In genomic region chr6:1415416-1416063, GRCh38 we compare ENCODE assay signal across 26 cellular contexts. TPM values are rescaled to one million over a fixed set of nuclear protein-coding genes. Genes with fewer than 3 reads are reported as not detected.
"Had no signal": no experiment of that assay in that cellular context is flagged by ENCODE, and none has a peak within 500 bp of the region (broad histone marks: within the 10 kb centered on the region; RNA-seq: fewer than 3 reads in every experiment).

No MANE protein-coding gene starts in this region.

- H3K4me3 Mint-ChIP-seq: dendritic cell treated with granulocyte-macrophage colony-stimulating factor and Interleukin-4, amounts not matched to agents 40 ng/mL and 50 ng/mL, for 4 days; effector memory CD8-positive, alpha-beta T cell; natural killer cell treated with Interleukin-12 subunit alpha and Interleukin-12 subunit beta and Interleukin-15 and Interleukin-18, amount 100 ng/mL, for 72 hours; neural progenitor cell; stimulated activated effector memory CD8-positive, alpha-beta T cell treated with anti-CD3 and anti-CD28 coated beads, Interleukin-12 subunit alpha, Interleukin-12 subunit beta, amount 100 ng/mL, for 72 hours; type B pancreatic cell had no signal

- H3K27ac Mint-ChIP-seq: dendritic cell treated with granulocyte-macrophage colony-stimulating factor and Interleukin-4, amounts not matched to agents 40 ng/mL and 50 ng/mL, for 4 days; effector memory CD8-positive, alpha-beta T cell; natural killer cell treated with Interleukin-12 subunit alpha and Interleukin-12 subunit beta and Interleukin-15 and Interleukin-18, amount 100 ng/mL, for 72 hours; neural progenitor cell; progenitor cell of endocrine pancreas; stimulated activated effector memory CD8-positive, alpha-beta T cell treated with anti-CD3 and anti-CD28 coated beads, Interleukin-12 subunit alpha, Interleukin-12 subunit beta, amount 100 ng/mL, for 72 hours; type B pancreatic cell had no signal

- H2AFZ ChIP-seq: neural progenitor cell had no signal

- H3K4me1 Mint-ChIP-seq: stimulated activated effector memory CD8-positive, alpha-beta T cell treated with anti-CD3 and anti-CD28 coated beads, Interleukin-12 subunit alpha, Interleukin-12 subunit beta, amount 100 ng/mL, for 72 hours had no signal

- DNase-seq: effector memory CD8-positive, alpha-beta T cell; foreskin melanocyte; hippocampal formation; left colon; left ventricle myocardium superior; mesenchymal stem cell; midbrain; occipital lobe; pancreas; right cardiac atrium; stimulated activated CD4-positive, alpha-beta T cell treated with anti-CD3 and anti-CD28 coated beads, Interleukin-4, amount 100 ng/mL, for 1 hour; stimulated activated CD8-positive, alpha-beta memory T cell treated with anti-CD3 and anti-CD28 coated beads, Interleukin-4, amount 100 ng/mL, for 48 hours; stimulated activated naive CD8-positive, alpha-beta T cell treated with anti-CD3 and anti-CD28 coated beads, Interleukin-15, Interleukin-2, amounts not matched to agents 100 U/mL and 50 U/mL, for 24 hours; thyroid gland had no signal

- H3K27ac ChIP-seq: epithelial cell of prostate, esophagus muscularis mucosa, neural progenitor cell, pancreas, suprapubic skin, thyroid gland had no signal

- ATAC-seq: effector memory CD8-positive, alpha-beta T cell; left colon; left ventricle myocardium superior; pancreas; right cardiac atrium; stimulated activated effector memory CD8-positive, alpha-beta T cell treated with anti-CD3 and anti-CD28 coated beads, Interleukin-12 subunit alpha, Interleukin-12 subunit beta, amount 100 ng/mL, for 72 hours; stimulated activated naive CD8-positive, alpha-beta T cell treated with anti-CD3 and anti-CD28 coated beads, Interleukin-15, Interleukin-2, amounts not matched to agents 100 U/mL and 50 U/mL, for 24 hours had no signal

- H3K9me3 ChIP-seq: esophagus muscularis mucosa, pancreas, suprapubic skin, thyroid gland had no signal

- H3K9me3 Mint-ChIP-seq: dendritic cell treated with granulocyte-macrophage colony-stimulating factor and Interleukin-4, amounts not matched to agents 40 ng/mL and 50 ng/mL, for 4 days; effector memory CD8-positive, alpha-beta T cell; natural killer cell treated with Interleukin-12 subunit alpha and Interleukin-12 subunit beta and Interleukin-15 and Interleukin-18, amount 100 ng/mL, for 72 hours; stimulated activated effector memory CD8-positive, alpha-beta T cell treated with anti-CD3 and anti-CD28 coated beads, Interleukin-12 subunit alpha, Interleukin-12 subunit beta, amount 100 ng/mL, for 72 hours; type B pancreatic cell had no signal

- H3K36me3 ChIP-seq: esophagus muscularis mucosa, neural progenitor cell, pancreas, suprapubic skin, thyroid gland had no signal

- H3K36me3 Mint-ChIP-seq: natural killer cell treated with Interleukin-12 subunit alpha and Interleukin-12 subunit beta and Interleukin-15 and Interleukin-18, amount 100 ng/mL, for 72 hours; stimulated activated effector memory CD8-positive, alpha-beta T cell treated with anti-CD3 and anti-CD28 coated beads, Interleukin-12 subunit alpha, Interleukin-12 subunit beta, amount 100 ng/mL, for 72 hours; type B pancreatic cell had no signal

- H3K4me3 ChIP-seq: esophagus muscularis mucosa, lung, neural progenitor cell, pancreas, smooth muscle cell, suprapubic skin, thyroid gland had no signal

- H3K27me3 ChIP-seq: esophagus muscularis mucosa, neural progenitor cell, pancreas, thyroid gland had no signal

- FAIRE-seq: pancreas, urothelium cell line had no signal

- H3K4me2 ChIP-seq: neural progenitor cell, smooth muscle cell had no signal

- H3K4me1 ChIP-seq: esophagus muscularis mucosa, pancreas, suprapubic skin, thyroid gland had no signal

- H3K9ac ChIP-seq: neural progenitor cell had no signal

RNA-seq across cellular contexts. Expression of gene FOXF2, which starts 26.2 kb away (rescaled TPM):
- total RNA-seq: left ventricle myocardium superior; natural killer cell treated with Interleukin-12 subunit alpha and Interleukin-12 subunit beta and Interleukin-15 and Interleukin-18, amount 100 ng/mL, for 72 hours; progenitor cell of endocrine pancreas had no signal
